20 cellular contexts compared by ENCODE assay signal in the genomic region with DNA sequence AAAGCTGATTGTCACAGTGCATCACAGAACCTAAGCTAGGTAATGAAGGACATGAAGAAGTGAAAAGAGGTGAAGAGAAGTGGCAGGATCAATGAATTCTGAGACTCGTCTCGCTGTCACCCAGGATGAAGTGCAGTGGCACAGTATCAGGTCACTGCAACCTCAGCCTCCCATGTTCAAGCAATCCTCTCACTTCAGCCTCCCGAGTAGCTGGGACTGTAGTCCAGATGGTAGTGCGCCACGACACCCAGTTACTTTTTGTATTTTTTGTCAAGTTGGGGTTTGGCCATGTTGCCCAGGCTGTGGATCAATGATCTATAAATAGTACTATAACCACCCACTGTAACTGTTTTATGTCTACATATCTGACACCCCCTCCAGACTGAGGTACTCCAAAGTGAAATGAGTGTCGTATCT. TPM values are rescaled to one million over a fixed set of nuclear protein-coding genes. Genes with fewer than 3 reads are reported as not detected.
DNase-seq lines count a peak whose midpoint lies in the region; ATAC-seq and TF ChIP-seq lines count a peak whose summit lies in the region.
"Had no signal": no experiment of that assay in that cellular context is flagged by ENCODE, and none has a peak within 500 bp of the region (broad histone marks: within the 10 kb centered on the region; RNA-seq: fewer than 3 reads in every experiment).

No MANE protein-coding gene starts in this region.

- no peaks in the 10 kb centered on the region for H3K9me3 ChIP-seq in neutrophil
- H3K9me3 ChIP-seq in sigmoid colon = no peaks in the 10 kb centered on the region
- H3K9me3 ChIP-seq: tibial artery had no signal

- no peak for DNase-seq in activated CD4-positive, alpha-beta memory T cell treated with anti-CD3 and anti-CD28 coated beads for 36 hours
- no peak for DNase-seq in activated CD4-positive, alpha-beta memory T cell treated with anti-CD3 and anti-CD28 coated beads, Interleukin-2, amount 10 ng/mL, durations not matched to agents 7 days and 5 days
- DNase-seq in activated naive CD8-positive, alpha-beta T cell treated with anti-CD3 and anti-CD28 coated beads, Interleukin-2, amount 50 U/mL, for 24 hours = no peak
- DNase-seq in NCI-H1092 (lab: John Stamatoyannopoulos, UW) = no peak
- DNase-seq in sigmoid colon = no peak
- no peak for DNase-seq in cortex of kidney (lab: John Stamatoyannopoulos, UW)
- DNase-seq: activated B cell treated with CpG ODN at 0.5 μM for 24 hours; activated gamma-delta T cell; C1 segment of cervical spinal cord; kidney; NCI-H1048; NCI-H524 treated with DMSO at 0.1 percent for 48 hours; SHP77 treated with DMSO at 0.1 percent for 48 hours; stimulated activated CD4-positive, alpha-beta T cell treated with anti-CD3 and anti-CD28 coated beads, Interleukin-12 subunit alpha, Interleukin-12 subunit beta, amount 100 ng/mL, for 4 hours; T-helper 2 cell; tibial artery had no signal

- intact Hi-C loops in activated CD4-positive, alpha-beta memory T cell treated with anti-CD3 and anti-CD28 coated beads for 36 hours (cut with micrococcal nuclease) = no loop called here
- intact Hi-C loops in sigmoid colon (cut with DNase I) = no loop called here

- TF ChIP-seq EP300 in sigmoid colon (IDR thresholded peaks at IDR 0.05) = no peak

- WGBS in sigmoid colon, 2 donors = 94 to 96% methylated on average over 6 of the region's 6 CpGs

- TF ChIP-seq POLR2A in GM19193 (IDR thresholded peaks at IDR 0.05; ENCODE audit: extremely low read depth, insufficient read depth, insufficient read length) (peak; percentile 44), sigmoid colon (IDR thresholded peaks at IDR 0.05) (no peak)

- no peak overlapping the region for H3K4me3 Mint-ChIP-seq in activated CD4-positive, alpha-beta memory T cell treated with anti-CD3 and anti-CD28 coated beads for 36 hours
- no peak overlapping the region for H3K4me3 Mint-ChIP-seq in activated CD4-positive, alpha-beta memory T cell treated with anti-CD3 and anti-CD28 coated beads, Interleukin-2, amount 10 ng/mL, durations not matched to agents 7 days and 5 days
- H3K4me3 Mint-ChIP-seq in activated naive CD8-positive, alpha-beta T cell treated with anti-CD3 and anti-CD28 coated beads, Interleukin-2, amount 50 U/mL, for 24 hours = no peak overlapping the region
- H3K4me3 Mint-ChIP-seq: activated B cell treated with CpG ODN at 0.5 μM for 24 hours had no signal

- POLR2A ChIA-PET in activated CD4-positive, alpha-beta memory T cell treated with anti-CD3 and anti-CD28 coated beads for 36 hours (lab: Charles Lee) = no interaction called here
- POLR2A ChIA-PET in activated CD4-positive, alpha-beta memory T cell treated with anti-CD3 and anti-CD28 coated beads, Interleukin-2, amount 10 ng/mL, durations not matched to agents 7 days and 5 days (lab: Charles Lee) = interaction anchor here (0.7 to 2.8 kb wide), 12 partner anchors 8 to 112 kb away, joined by 3 to 16 read pairs (median 5); partner anchors contain the start of gene PTP4A2

- H3K27ac Mint-ChIP-seq in activated CD4-positive, alpha-beta memory T cell treated with anti-CD3 and anti-CD28 coated beads for 36 hours = peak overlapping the region; percentile 8
- no peak overlapping the region for H3K27ac Mint-ChIP-seq in activated CD4-positive, alpha-beta memory T cell treated with anti-CD3 and anti-CD28 coated beads, Interleukin-2, amount 10 ng/mL, durations not matched to agents 7 days and 5 days
- H3K27ac Mint-ChIP-seq in activated naive CD8-positive, alpha-beta T cell treated with anti-CD3 and anti-CD28 coated beads, Interleukin-2, amount 50 U/mL, for 24 hours = peak overlapping the region; percentile 19

- peak overlapping the region; percentile 85 for H3K27ac ChIP-seq in neutrophil
- no peak overlapping the region for H3K27ac ChIP-seq in sigmoid colon
- H3K27ac ChIP-seq: hepatocyte, KMS-11, tibial artery had no signal

- H3K27me3 Mint-ChIP-seq in activated CD4-positive, alpha-beta memory T cell treated with anti-CD3 and anti-CD28 coated beads for 36 hours = no peaks in the 10 kb centered on the region
- no peaks in the 10 kb centered on the region for H3K27me3 Mint-ChIP-seq in activated CD4-positive, alpha-beta memory T cell treated with anti-CD3 and anti-CD28 coated beads, Interleukin-2, amount 10 ng/mL, durations not matched to agents 7 days and 5 days
- no peaks in the 10 kb centered on the region for H3K27me3 Mint-ChIP-seq in activated naive CD8-positive, alpha-beta T cell treated with anti-CD3 and anti-CD28 coated beads, Interleukin-2, amount 50 U/mL, for 24 hours
- H3K27me3 Mint-ChIP-seq: activated B cell treated with CpG ODN at 0.5 μM for 24 hours had no signal

- H3K36me3 ChIP-seq in neutrophil (peaks cover 40% of the 10 kb centered on the region), sigmoid colon (peaks cover 0 to 33% (median 15%) of the 10 kb centered on the region in 4 donors)

- TF ChIP-seq CTCF in neutrophil (IDR thresholded peaks at IDR 0.05) (no peak), sigmoid colon (IDR thresholded peaks at IDR 0.05) (no peak)

- ATAC-seq in activated naive CD8-positive, alpha-beta T cell treated with anti-CD3 and anti-CD28 coated beads, Interleukin-2, amount 50 U/mL, for 24 hours = no peak

- CTCF ChIA-PET in activated CD4-positive, alpha-beta memory T cell treated with anti-CD3 and anti-CD28 coated beads for 36 hours (lab: Charles Lee) = interaction anchor here (1.6 kb wide), 1 partner anchor 59 kb away, joined by 8 read pairs; no protein-coding TSS in a partner anchor
- CTCF ChIA-PET in activated CD4-positive, alpha-beta memory T cell treated with anti-CD3 and anti-CD28 coated beads, Interleukin-2, amount 10 ng/mL, durations not matched to agents 7 days and 5 days (lab: Charles Lee) = interaction anchor here (0.5 to 1.9 kb wide), 7 partner anchors 13 to 378 kb away, joined by 3 to 4 read pairs (median 3); partner anchors contain the start of gene SPOCD1

- H3K9me3 Mint-ChIP-seq in activated CD4-positive, alpha-beta memory T cell treated with anti-CD3 and anti-CD28 coated beads for 36 hours = peaks cover 4% of the 10 kb centered on the region
- no peaks in the 10 kb centered on the region for H3K9me3 Mint-ChIP-seq in activated CD4-positive, alpha-beta memory T cell treated with anti-CD3 and anti-CD28 coated beads, Interleukin-2, amount 10 ng/mL, durations not matched to agents 7 days and 5 days
- peaks cover 3% of the 10 kb centered on the region for H3K9me3 Mint-ChIP-seq in activated naive CD8-positive, alpha-beta T cell treated with anti-CD3 and anti-CD28 coated beads, Interleukin-2, amount 50 U/mL, for 24 hours

- H3K4me1 Mint-ChIP-seq in activated CD4-positive, alpha-beta memory T cell treated with anti-CD3 and anti-CD28 coated beads for 36 hours (ENCODE audit: low read depth) = peaks cover 18% of the 10 kb centered on the region
- peaks cover 19% of the 10 kb centered on the region for H3K4me1 Mint-ChIP-seq in activated CD4-positive, alpha-beta memory T cell treated with anti-CD3 and anti-CD28 coated beads, Interleukin-2, amount 10 ng/mL, durations not matched to agents 7 days and 5 days
- peaks cover 26% of the 10 kb centered on the region for H3K4me1 Mint-ChIP-seq in activated naive CD8-positive, alpha-beta T cell treated with anti-CD3 and anti-CD28 coated beads, Interleukin-2, amount 50 U/mL, for 24 hours

- H3K27me3 ChIP-seq in neutrophil (no peaks in the 10 kb centered on the region), sigmoid colon (no peaks in the 10 kb centered on the region)
- H3K27me3 ChIP-seq: hepatocyte, tibial artery had no signal

- H3K4me1 ChIP-seq in neutrophil (ENCODE audit: control insufficient read depth in 1 of 2, insufficient read depth in 1 of 2, low read depth in 1 of 2, low read length in 1 of 2) (peaks cover 54 to 56% of the 10 kb centered on the region in 2 experiments), sigmoid colon (no peaks in the 10 kb centered on the region)
- H3K4me1 ChIP-seq: tibial artery had no signal

- H3K4me3 ChIP-seq in neutrophil (ENCODE audit: low read depth in 1 of 2, low read length in 1 of 2) = peak overlapping the region in 1 of 2 experiments; percentile 17
- no peak overlapping the region for H3K4me3 ChIP-seq in sigmoid colon
- H3K4me3 ChIP-seq: hepatocyte, tibial artery had no signal

- peaks cover 38% of the 10 kb centered on the region for H3K36me3 Mint-ChIP-seq in activated CD4-positive, alpha-beta memory T cell treated with anti-CD3 and anti-CD28 coated beads for 36 hours
- H3K36me3 Mint-ChIP-seq in activated CD4-positive, alpha-beta memory T cell treated with anti-CD3 and anti-CD28 coated beads, Interleukin-2, amount 10 ng/mL, durations not matched to agents 7 days and 5 days (ENCODE audit: low read depth) = peaks cover 67% of the 10 kb centered on the region
- peaks cover 54% of the 10 kb centered on the region for H3K36me3 Mint-ChIP-seq in activated naive CD8-positive, alpha-beta T cell treated with anti-CD3 and anti-CD28 coated beads, Interleukin-2, amount 50 U/mL, for 24 hours (ENCODE audit: low read depth)

RNA-seq across cellular contexts. Expression of gene PTP4A2, which starts 33.1 kb away (rescaled TPM):
- total RNA-seq in activated CD4-positive, alpha-beta memory T cell treated with anti-CD3 and anti-CD28 coated beads for 36 hours = 100 to 1,000 TPM; 275 to 285 TPM
- 100 to 1,000 TPM; 337 to 349 TPM for total RNA-seq in activated CD4-positive, alpha-beta memory T cell treated with anti-CD3 and anti-CD28 coated beads, Interleukin-2, amount 10 ng/mL, durations not matched to agents 7 days and 5 days
- 100 to 1,000 TPM; 226 to 327 (median 255) TPM for total RNA-seq in sigmoid colon
- polyA plus RNA-seq in sigmoid colon = 100 to 1,000 TPM; 145 to 228 (median 177) TPM
